In the genomic region with DNA sequence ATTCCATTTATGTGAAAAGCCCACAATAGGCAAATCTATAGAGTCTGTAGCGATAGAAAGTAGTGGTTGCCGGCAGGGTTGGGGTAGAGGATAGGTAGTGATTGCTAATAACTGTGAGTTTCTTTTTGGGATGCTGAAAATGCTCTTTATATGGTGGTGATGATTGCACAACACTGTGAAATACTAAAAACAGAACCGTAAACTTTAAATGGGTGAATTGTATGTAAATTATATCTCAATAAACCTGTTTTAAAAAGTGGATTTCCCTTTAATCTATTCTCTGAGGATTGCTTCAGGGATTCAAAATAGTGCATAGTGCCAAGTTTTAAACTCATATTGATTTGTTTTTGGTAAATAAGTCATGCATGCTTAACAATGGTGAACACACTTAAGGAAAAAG, we compare ENCODE assay signal across 11 cellular contexts.
DNase-seq lines count a peak whose midpoint lies in the region; ATAC-seq and TF ChIP-seq lines count a peak whose summit lies in the region.
"Had no signal": no experiment of that assay in that cellular context is flagged by ENCODE, and none has a peak within 500 bp of the region (broad histone marks: within the 10 kb centered on the region; RNA-seq: fewer than 3 reads in every experiment).

No MANE protein-coding gene starts in this region.

- peak in 1 of 2 donors; percentile 15 for TF ChIP-seq RAD21 in liver (IDR thresholded peaks at IDR 0.05)

- H3K4me1 ChIP-seq in heart right ventricle = peaks cover 3 to 79% (median 64%) of the 10 kb centered on the region in 9 donors
- H3K4me1 ChIP-seq in right cardiac atrium (ENCODE audit: control insufficient read depth, insufficient read depth, low read length) = peaks cover 10% of the 10 kb centered on the region
- peaks cover 18 to 65% of the 10 kb centered on the region in 2 donors for H3K4me1 ChIP-seq in adrenal gland (replicated peaks in 1 of 2)
- H3K4me1 ChIP-seq in liver (ENCODE audit: control insufficient read depth in 4 of 4, insufficient read depth in 4 of 4, low read length in 3 of 4) = peaks cover 17 to 69% (median 51%) of the 10 kb centered on the region in 4 donors
- H3K4me1 ChIP-seq in transverse colon = peaks cover 23 to 71% (median 48%) of the 10 kb centered on the region in 4 donors

- no peaks in the 10 kb centered on the region for H3K9me3 ChIP-seq in heart right ventricle
- no peaks in the 10 kb centered on the region for H3K9me3 ChIP-seq in right cardiac atrium (ENCODE audit: control insufficient read depth, low read length)
- H3K9me3 ChIP-seq in adrenal gland (replicated peaks in 1 of 3) = no peaks in the 10 kb centered on the region
- no peaks in the 10 kb centered on the region for H3K9me3 ChIP-seq in liver (ENCODE audit: control insufficient read depth in 4 of 4, low read length in 3 of 4)
- no peaks in the 10 kb centered on the region for H3K9me3 ChIP-seq in transverse colon
- H3K9me3 ChIP-seq: Peyer's patch, testis had no signal

- DNase-seq in heart right ventricle = no peak
- DNase-seq in right cardiac atrium = no peak
- DNase-seq in adrenal gland = no peak
- no peak for DNase-seq in transverse colon
- no peak for DNase-seq in effector CD4-positive, alpha-beta T cell
- DNase-seq: AML-193, Peyer's patch, testis had no signal

- no peak for TF ChIP-seq EP300 in transverse colon (IDR thresholded peaks at IDR 0.05; ENCODE audit: low read depth)

- H3K27ac ChIP-seq in heart right ventricle (peak overlapping the region in 8 of 10 donors; percentile 59 to 87 (median 82)), right cardiac atrium (ENCODE audit: low read length) (no peak overlapping the region), adrenal gland (peak overlapping the region in 3 of 5 donors; percentile 70 to 87 (median 83)), liver (ENCODE audit: low read depth in 1 of 2, low read length in 2 of 2) (peak overlapping the region; percentile 72 to 80), transverse colon (peak overlapping the region; percentile 75 to 81 (median 79))
- H3K27ac ChIP-seq: testis had no signal

- peaks cover 0 to 9% (median 0%) of the 10 kb centered on the region in 9 donors for H3K36me3 ChIP-seq in heart right ventricle
- H3K36me3 ChIP-seq in adrenal gland (replicated peaks in 1 of 2) = no peaks in the 10 kb centered on the region
- no peaks in the 10 kb centered on the region for H3K36me3 ChIP-seq in liver (ENCODE audit: control insufficient read depth in 4 of 4, insufficient read depth in 3 of 4, low read depth in 1 of 4, low read length in 3 of 4)
- H3K36me3 ChIP-seq in transverse colon = no peaks in the 10 kb centered on the region
- H3K36me3 ChIP-seq: Peyer's patch had no signal

- in situ Hi-C loops in transverse colon (cut with MboI; ENCODE audit: low pct_ligation_motif_present in 1 of 4, low pct_unique_long_range_greater_than_20kb in 1 of 4, low sequenced_read_pairs in 3 of 4) = loop anchor here in 3 of 4 donors (25.0 kb wide), 1 partner anchor 557 kb away; a partner anchor contains a TSS

- H3K9ac ChIP-seq in liver (ENCODE audit: low read depth in 1 of 2, low read length in 2 of 2) = peak overlapping the region; percentile 18 to 71

- ATAC-seq in heart right ventricle = no peak
- no peak for ATAC-seq in right cardiac atrium
- no peak for ATAC-seq in HG03095 (IDR thresholded peaks at IDR 0.05; ENCODE audit: unreplicated experiment)
- ATAC-seq in GM21381 (IDR thresholded peaks at IDR 0.05; ENCODE audit: unreplicated experiment) = no peak

- H3K27me3 ChIP-seq in heart right ventricle (no peaks in the 10 kb centered on the region), right cardiac atrium (ENCODE audit: control insufficient read depth, insufficient read depth) (no peaks in the 10 kb centered on the region), adrenal gland (no peaks in the 10 kb centered on the region), liver (ENCODE audit: control insufficient read depth in 4 of 4, insufficient read depth in 4 of 4, low read length in 3 of 4) (no peaks in the 10 kb centered on the region), transverse colon (no peaks in the 10 kb centered on the region)
- H3K27me3 ChIP-seq: Peyer's patch, testis had no signal

- TF ChIP-seq CTCF in heart right ventricle (IDR thresholded peaks at IDR 0.05) (no peak), adrenal gland (IDR thresholded peaks at IDR 0.05) (no peak), liver (IDR thresholded peaks at IDR 0.05; ENCODE audit: low read depth, low read length, missing input control) (no peak), transverse colon (IDR thresholded peaks at IDR 0.05) (no peak)

- H3K4me3 ChIP-seq in heart right ventricle (no peak overlapping the region), right cardiac atrium (ENCODE audit: low read length) (no peak overlapping the region), adrenal gland (no peak overlapping the region), liver (ENCODE audit: low read depth in 1 of 3, low read length in 3 of 3) (no peak overlapping the region), transverse colon (no peak overlapping the region)
- H3K4me3 ChIP-seq: Peyer's patch, testis had no signal

- WGBS in heart right ventricle, 2 donors = 91 to 94% methylated on average over 3 of the region's 3 CpGs
- WGBS in right cardiac atrium = 91% methylated on average over 3 of the region's 3 CpGs
- 81 to 92% (median 88%) methylated on average over 3 of the region's 3 CpGs for WGBS in adrenal gland, 4 donors
- WGBS in liver = 71% methylated on average over 3 of the region's 3 CpGs
- 65 to 70% methylated on average over 3 of the region's 3 CpGs for WGBS in transverse colon (ENCODE audit: low coverage in 1 of 2), 2 donors

- intact Hi-C loops in heart right ventricle (cut with DNase I) (loop anchor here in 2 of 10 donors (5.0 to 10.0 kb wide), 2 partner anchors 549 to 923 kb away; a partner anchor contains a TSS), right cardiac atrium (cut with DNase I) (loop anchor here in 1 of 4 donors (10.0 kb wide), 1 partner anchor 549 kb away; a partner anchor contains a TSS), adrenal gland (cut with DNase I) (loop anchor here in 1 of 2 donors (10.0 kb wide), 1 partner anchor 101 kb away; no protein-coding TSS in a partner anchor), transverse colon (cut with DNase I; ENCODE audit: low total_unique reads) (no loop called here)

- TF ChIP-seq POLR2A in adrenal gland (IDR thresholded peaks at IDR 0.05) = no peak
- no peak for TF ChIP-seq POLR2A in transverse colon (IDR thresholded peaks at IDR 0.05)

TF ChIP-seq in liver, 16 proteins besides CTCF, POLR2A, EP300 and RAD21:
- TF ChIP-seq, protein P1, sequence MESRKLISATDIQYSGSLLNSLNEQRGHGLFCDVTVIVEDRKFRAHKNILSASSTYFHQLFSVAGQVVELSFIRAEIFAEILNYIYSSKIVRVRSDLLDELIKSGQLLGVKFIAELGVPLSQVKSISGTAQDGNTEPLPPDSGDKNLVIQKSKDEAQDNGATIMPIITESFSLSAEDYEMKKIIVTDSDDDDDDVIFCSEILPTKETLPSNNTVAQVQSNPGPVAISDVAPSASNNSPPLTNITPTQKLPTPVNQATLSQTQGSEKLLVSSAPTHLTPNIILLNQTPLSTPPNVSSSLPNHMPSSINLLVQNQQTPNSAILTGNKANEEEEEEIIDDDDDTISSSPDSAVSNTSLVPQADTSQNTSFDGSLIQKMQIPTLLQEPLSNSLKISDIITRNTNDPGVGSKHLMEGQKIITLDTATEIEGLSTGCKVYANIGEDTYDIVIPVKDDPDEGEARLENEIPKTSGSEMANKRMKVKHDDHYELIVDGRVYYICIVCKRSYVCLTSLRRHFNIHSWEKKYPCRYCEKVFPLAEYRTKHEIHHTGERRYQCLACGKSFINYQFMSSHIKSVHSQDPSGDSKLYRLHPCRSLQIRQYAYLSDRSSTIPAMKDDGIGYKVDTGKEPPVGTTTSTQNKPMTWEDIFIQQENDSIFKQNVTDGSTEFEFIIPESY (IDR thresholded peaks at IDR 0.05) = no peak
- TF ChIP-seq RXRA (IDR thresholded peaks at IDR 0.05) = no peak
- TF ChIP-seq, protein P2, sequence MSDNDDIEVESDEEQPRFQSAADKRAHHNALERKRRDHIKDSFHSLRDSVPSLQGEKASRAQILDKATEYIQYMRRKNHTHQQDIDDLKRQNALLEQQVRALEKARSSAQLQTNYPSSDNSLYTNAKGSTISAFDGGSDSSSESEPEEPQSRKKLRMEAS (IDR thresholded peaks at IDR 0.05) = no peak
- TF ChIP-seq JUND (IDR thresholded peaks at IDR 0.05) = no peak
- TF ChIP-seq TAF1 (conservative IDR thresholded peaks at IDR 0.05) = no peak
